In the genomic region with DNA sequence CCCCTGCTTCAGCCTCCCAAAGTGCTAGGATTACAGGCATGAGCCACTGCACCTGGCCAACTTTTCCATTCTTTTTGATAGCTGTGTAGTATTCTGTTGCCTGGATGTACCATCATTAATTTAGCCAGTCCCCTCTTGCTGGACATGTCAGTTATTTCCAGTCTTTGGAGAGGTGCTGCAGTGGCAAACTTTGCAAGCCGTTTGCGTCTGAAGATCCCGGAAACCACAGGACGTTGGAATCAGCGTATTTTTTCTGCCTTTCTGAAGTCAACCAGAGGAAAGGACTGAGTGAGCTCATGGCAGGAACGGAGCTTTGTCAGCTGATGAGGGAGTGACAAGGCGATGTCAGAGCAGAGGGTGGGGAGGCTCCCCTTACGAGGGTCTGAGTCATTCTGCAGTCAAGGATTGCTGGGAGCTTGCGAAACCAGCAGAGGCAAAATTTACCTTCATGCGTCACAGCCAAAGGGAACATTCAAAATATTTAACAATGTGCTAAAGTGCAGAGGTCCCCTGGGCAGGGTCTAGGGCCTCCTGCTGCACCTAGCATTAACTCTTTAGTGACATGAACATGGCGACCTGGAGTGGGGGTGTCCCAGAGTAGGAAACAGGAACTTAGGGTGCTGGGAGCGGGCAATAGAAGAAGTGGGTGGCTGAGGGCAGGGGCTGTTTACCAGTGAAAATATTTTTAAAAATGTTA, we compare ENCODE assay signal across 1 cellular context.
TF ChIP-seq lines count a peak whose summit lies in the region.

No MANE protein-coding gene starts in this region.

TF ChIP-seq in HepG2, 621 proteins besides CTCF, POLR2A, EP300 and RAD21 (continued from another document and continues in another):
- no peak; the same call in 1 of the 2 replicates for TF ChIP-seq ZIK1 (CRISPR knock-in tag; IDR thresholded peaks at IDR 0.05; ENCODE audit: borderline replicate concordance, low read depth)
- no peak for TF ChIP-seq SRSF1 (optimal IDR thresholded peaks at IDR 0.05; ENCODE audit: low read depth, low read length)
- TF ChIP-seq, protein P1, sequence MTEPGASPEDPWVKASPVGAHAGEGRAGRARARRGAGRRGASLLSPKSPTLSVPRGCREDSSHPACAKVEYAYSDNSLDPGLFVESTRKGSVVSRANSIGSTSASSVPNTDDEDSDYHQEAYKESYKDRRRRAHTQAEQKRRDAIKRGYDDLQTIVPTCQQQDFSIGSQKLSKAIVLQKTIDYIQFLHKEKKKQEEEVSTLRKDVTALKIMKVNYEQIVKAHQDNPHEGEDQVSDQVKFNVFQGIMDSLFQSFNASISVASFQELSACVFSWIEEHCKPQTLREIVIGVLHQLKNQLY (CRISPR knock-in tag; IDR thresholded peaks at IDR 0.05) = peak; percentile 90
- TF ChIP-seq, protein P2, sequence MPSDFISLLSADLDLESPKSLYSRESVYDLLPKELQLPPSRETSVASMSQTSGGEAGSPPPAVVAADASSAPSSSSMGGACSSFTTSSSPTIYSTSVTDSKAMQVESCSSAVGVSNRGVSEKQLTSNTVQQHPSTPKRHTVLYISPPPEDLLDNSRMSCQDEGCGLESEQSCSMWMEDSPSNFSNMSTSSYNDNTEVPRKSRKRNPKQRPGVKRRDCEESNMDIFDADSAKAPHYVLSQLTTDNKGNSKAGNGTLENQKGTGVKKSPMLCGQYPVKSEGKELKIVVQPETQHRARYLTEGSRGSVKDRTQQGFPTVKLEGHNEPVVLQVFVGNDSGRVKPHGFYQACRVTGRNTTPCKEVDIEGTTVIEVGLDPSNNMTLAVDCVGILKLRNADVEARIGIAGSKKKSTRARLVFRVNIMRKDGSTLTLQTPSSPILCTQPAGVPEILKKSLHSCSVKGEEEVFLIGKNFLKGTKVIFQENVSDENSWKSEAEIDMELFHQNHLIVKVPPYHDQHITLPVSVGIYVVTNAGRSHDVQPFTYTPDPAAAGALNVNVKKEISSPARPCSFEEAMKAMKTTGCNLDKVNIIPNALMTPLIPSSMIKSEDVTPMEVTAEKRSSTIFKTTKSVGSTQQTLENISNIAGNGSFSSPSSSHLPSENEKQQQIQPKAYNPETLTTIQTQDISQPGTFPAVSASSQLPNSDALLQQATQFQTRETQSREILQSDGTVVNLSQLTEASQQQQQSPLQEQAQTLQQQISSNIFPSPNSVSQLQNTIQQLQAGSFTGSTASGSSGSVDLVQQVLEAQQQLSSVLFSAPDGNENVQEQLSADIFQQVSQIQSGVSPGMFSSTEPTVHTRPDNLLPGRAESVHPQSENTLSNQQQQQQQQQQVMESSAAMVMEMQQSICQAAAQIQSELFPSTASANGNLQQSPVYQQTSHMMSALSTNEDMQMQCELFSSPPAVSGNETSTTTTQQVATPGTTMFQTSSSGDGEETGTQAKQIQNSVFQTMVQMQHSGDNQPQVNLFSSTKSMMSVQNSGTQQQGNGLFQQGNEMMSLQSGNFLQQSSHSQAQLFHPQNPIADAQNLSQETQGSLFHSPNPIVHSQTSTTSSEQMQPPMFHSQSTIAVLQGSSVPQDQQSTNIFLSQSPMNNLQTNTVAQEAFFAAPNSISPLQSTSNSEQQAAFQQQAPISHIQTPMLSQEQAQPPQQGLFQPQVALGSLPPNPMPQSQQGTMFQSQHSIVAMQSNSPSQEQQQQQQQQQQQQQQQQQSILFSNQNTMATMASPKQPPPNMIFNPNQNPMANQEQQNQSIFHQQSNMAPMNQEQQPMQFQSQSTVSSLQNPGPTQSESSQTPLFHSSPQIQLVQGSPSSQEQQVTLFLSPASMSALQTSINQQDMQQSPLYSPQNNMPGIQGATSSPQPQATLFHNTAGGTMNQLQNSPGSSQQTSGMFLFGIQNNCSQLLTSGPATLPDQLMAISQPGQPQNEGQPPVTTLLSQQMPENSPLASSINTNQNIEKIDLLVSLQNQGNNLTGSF (CRISPR knock-in tag; IDR thresholded peaks at IDR 0.05) = no peak
- no peak; the same call in 1 of the 2 replicates for TF ChIP-seq ZFP90 (CRISPR knock-in tag; IDR thresholded peaks at IDR 0.05; ENCODE audit: borderline replicate concordance)
- TF ChIP-seq KLF11 (CRISPR knock-in tag; IDR thresholded peaks at IDR 0.05) = 0 out of 2 replicates have a peak, but pooled peaks have one; percentile 27
- 0 out of 2 replicates have a peak, but pooled peaks have one; percentile 37 for TF ChIP-seq SALL2 (CRISPR knock-in tag; IDR thresholded peaks at IDR 0.05)
- TF ChIP-seq, protein P3, sequence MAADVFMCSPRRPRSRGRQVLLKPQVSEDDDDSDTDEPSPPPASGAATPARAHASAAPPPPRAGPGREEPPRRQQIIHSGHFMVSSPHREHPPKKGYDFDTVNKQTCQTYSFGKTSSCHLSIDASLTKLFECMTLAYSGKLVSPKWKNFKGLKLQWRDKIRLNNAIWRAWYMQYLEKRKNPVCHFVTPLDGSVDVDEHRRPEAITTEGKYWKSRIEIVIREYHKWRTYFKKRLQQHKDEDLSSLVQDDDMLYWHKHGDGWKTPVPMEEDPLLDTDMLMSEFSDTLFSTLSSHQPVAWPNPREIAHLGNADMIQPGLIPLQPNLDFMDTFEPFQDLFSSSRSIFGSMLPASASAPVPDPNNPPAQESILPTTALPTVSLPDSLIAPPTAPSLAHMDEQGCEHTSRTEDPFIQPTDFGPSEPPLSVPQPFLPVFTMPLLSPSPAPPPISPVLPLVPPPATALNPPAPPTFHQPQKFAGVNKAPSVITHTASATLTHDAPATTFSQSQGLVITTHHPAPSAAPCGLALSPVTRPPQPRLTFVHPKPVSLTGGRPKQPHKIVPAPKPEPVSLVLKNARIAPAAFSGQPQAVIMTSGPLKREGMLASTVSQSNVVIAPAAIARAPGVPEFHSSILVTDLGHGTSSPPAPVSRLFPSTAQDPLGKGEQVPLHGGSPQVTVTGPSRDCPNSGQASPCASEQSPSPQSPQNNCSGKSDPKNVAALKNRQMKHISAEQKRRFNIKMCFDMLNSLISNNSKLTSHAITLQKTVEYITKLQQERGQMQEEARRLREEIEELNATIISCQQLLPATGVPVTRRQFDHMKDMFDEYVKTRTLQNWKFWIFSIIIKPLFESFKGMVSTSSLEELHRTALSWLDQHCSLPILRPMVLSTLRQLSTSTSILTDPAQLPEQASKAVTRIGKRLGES (CRISPR knock-in tag; IDR thresholded peaks at IDR 0.05; ENCODE audit: borderline replicate concordance) = no peak
- TF ChIP-seq PAWR (CRISPR knock-in tag; IDR thresholded peaks at IDR 0.05; ENCODE audit: borderline replicate concordance) = no peak
- TF ChIP-seq MTF1 (CRISPR knock-in tag; IDR thresholded peaks at IDR 0.05) = no peak
- peak; percentile 82 for TF ChIP-seq RCOR2 (CRISPR knock-in tag; IDR thresholded peaks at IDR 0.05)
- 0 out of 2 replicates have a peak, but pooled peaks have one; percentile 61 for TF ChIP-seq KDM1A (CRISPR knock-in tag; IDR thresholded peaks at IDR 0.05)
- TF ChIP-seq, protein P4, sequence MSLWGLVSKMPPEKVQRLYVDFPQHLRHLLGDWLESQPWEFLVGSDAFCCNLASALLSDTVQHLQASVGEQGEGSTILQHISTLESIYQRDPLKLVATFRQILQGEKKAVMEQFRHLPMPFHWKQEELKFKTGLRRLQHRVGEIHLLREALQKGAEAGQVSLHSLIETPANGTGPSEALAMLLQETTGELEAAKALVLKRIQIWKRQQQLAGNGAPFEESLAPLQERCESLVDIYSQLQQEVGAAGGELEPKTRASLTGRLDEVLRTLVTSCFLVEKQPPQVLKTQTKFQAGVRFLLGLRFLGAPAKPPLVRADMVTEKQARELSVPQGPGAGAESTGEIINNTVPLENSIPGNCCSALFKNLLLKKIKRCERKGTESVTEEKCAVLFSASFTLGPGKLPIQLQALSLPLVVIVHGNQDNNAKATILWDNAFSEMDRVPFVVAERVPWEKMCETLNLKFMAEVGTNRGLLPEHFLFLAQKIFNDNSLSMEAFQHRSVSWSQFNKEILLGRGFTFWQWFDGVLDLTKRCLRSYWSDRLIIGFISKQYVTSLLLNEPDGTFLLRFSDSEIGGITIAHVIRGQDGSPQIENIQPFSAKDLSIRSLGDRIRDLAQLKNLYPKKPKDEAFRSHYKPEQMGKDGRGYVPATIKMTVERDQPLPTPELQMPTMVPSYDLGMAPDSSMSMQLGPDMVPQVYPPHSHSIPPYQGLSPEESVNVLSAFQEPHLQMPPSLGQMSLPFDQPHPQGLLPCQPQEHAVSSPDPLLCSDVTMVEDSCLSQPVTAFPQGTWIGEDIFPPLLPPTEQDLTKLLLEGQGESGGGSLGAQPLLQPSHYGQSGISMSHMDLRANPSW (CRISPR knock-in tag; IDR thresholded peaks at IDR 0.05; ENCODE audit: borderline replicate concordance) = 0 out of 2 replicates have a peak, but pooled peaks have one; percentile 21
- TF ChIP-seq, protein P5, sequence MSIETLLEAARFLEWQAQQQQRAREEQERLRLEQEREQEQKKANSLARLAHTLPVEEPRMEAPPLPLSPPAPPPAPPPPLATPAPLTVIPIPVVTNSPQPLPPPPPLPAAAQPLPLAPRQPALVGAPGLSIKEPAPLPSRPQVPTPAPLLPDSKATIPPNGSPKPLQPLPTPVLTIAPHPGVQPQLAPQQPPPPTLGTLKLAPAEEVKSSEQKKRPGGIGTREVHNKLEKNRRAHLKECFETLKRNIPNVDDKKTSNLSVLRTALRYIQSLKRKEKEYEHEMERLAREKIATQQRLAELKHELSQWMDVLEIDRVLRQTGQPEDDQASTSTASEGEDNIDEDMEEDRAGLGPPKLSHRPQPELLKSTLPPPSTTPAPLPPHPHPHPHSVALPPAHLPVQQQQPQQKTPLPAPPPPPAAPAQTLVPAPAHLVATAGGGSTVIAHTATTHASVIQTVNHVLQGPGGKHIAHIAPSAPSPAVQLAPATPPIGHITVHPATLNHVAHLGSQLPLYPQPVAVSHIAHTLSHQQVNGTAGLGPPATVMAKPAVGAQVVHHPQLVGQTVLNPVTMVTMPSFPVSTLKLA (IDR thresholded peaks at IDR 0.05) = 0 out of 2 replicates have a peak, but pooled peaks have one; percentile 3
- 0 out of 2 replicates have a peak, but pooled peaks have one; percentile 44 for TF ChIP-seq ZBTB42 (CRISPR knock-in tag; IDR thresholded peaks at IDR 0.05)
- TF ChIP-seq POLR2AphosphoS5 (IDR thresholded peaks at IDR 0.05; ENCODE audit: low read depth, low read length) = no peak
- TF ChIP-seq, protein P6, sequence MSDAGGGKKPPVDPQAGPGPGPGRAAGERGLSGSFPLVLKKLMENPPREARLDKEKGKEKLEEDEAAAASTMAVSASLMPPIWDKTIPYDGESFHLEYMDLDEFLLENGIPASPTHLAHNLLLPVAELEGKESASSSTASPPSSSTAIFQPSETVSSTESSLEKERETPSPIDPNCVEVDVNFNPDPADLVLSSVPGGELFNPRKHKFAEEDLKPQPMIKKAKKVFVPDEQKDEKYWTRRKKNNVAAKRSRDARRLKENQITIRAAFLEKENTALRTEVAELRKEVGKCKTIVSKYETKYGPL (CRISPR knock-in tag; IDR thresholded peaks at IDR 0.05) = no peak
- TF ChIP-seq ZNF441 (CRISPR knock-in tag; IDR thresholded peaks at IDR 0.05; ENCODE audit: borderline replicate concordance) = no peak
- TF ChIP-seq, protein P7, sequence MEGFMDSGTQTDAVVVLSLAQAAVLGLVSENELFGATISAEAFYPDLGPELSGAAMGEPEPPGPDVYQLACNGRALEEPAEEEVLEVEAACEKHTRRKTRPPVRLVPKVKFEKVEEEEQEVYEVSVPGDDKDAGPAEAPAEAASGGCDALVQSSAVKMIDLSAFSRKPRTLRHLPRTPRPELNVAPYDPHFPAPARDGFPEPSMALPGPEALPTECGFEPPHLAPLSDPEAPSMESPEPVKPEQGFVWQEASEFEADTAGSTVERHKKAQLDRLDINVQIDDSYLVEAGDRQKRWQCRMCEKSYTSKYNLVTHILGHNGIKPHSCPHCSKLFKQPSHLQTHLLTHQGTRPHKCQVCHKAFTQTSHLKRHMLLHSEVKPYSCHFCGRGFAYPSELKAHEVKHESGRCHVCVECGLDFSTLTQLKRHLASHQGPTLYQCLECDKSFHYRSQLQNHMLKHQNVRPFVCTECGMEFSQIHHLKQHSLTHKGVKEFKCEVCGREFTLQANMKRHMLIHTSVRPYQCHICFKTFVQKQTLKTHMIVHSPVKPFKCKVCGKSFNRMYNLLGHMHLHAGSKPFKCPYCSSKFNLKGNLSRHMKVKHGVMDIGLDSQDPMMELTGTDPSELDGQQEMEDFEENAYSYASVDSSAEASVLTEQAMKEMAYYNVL (CRISPR knock-in tag; IDR thresholded peaks at IDR 0.05; ENCODE audit: borderline replicate concordance) = peak; percentile 64; the same call in 1 of the 2 replicates
- TF ChIP-seq, protein P8, sequence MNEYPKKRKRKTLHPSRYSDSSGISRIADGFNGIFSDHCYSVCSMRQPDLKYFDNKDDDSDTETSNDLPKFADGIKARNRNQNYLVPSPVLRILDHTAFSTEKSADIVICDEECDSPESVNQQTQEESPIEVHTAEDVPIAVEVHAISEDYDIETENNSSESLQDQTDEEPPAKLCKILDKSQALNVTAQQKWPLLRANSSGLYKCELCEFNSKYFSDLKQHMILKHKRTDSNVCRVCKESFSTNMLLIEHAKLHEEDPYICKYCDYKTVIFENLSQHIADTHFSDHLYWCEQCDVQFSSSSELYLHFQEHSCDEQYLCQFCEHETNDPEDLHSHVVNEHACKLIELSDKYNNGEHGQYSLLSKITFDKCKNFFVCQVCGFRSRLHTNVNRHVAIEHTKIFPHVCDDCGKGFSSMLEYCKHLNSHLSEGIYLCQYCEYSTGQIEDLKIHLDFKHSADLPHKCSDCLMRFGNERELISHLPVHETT (CRISPR knock-in tag; conservative IDR thresholded peaks at IDR 0.05) = no peak
- no peak for TF ChIP-seq ZNF749 (CRISPR knock-in tag; IDR thresholded peaks at IDR 0.05; ENCODE audit: borderline replicate concordance)
- TF ChIP-seq, protein P9, sequence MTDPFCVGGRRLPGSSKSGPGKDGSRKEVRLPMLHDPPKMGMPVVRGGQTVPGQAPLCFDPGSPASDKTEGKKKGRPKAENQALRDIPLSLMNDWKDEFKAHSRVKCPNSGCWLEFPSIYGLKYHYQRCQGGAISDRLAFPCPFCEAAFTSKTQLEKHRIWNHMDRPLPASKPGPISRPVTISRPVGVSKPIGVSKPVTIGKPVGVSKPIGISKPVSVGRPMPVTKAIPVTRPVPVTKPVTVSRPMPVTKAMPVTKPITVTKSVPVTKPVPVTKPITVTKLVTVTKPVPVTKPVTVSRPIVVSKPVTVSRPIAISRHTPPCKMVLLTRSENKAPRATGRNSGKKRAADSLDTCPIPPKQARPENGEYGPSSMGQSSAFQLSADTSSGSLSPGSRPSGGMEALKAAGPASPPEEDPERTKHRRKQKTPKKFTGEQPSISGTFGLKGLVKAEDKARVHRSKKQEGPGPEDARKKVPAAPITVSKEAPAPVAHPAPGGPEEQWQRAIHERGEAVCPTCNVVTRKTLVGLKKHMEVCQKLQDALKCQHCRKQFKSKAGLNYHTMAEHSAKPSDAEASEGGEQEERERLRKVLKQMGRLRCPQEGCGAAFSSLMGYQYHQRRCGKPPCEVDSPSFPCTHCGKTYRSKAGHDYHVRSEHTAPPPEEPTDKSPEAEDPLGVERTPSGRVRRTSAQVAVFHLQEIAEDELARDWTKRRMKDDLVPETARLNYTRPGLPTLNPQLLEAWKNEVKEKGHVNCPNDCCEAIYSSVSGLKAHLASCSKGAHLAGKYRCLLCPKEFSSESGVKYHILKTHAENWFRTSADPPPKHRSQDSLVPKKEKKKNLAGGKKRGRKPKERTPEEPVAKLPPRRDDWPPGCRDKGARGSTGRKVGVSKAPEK (CRISPR knock-in tag; IDR thresholded peaks at IDR 0.05; ENCODE audit: borderline replicate concordance) = no peak
- no peak for TF ChIP-seq NFIB (CRISPR knock-in tag; IDR thresholded peaks at IDR 0.05; ENCODE audit: borderline replicate concordance)
